Comparison of ENCODE assay signal across 29 cellular contexts in the genomic region with DNA sequence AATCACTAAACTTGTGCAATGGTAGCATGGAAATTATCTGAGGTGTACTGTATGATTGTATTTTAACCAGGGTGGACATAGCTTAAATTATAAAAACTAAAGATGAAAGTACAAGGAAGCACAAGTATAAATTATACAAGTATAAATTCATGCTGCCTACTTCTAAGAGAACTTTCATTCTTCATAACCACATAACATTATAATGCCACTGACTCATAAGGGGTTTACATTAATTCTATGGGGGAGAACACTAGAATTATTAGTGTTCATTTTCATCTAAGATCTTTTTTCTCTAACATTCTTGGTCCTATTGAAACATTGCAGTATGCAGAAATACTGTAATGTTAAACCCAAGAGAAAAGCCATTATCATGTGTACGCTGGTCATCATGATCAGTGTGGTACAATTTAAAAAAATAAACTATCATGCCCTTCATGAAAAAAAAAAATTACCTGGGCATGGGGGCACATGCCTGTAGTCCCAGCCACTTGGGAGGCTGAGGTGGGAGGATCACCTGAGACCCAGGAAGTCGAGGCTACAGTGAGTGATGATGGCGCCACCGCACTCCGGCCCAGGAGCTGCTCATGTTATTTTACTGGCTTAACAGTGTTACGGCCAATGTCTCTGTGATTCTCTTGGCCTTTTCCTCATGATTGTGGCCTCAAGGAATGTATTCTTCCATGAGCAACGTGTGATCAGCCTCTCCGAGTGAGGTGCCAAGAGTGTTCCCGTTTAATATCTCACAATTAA.
"Had no signal": no experiment of that assay in that cellular context is flagged by ENCODE, and none has a peak within 500 bp of the region (broad histone marks: within the 10 kb centered on the region; RNA-seq: fewer than 3 reads in every experiment).

No MANE protein-coding gene starts in this region.

- H3K36me3 ChIP-seq: colonic mucosa, heart right ventricle, lower lobe of right lung, prostate gland, spleen, tibial artery had no signal

- H3K4me3 Mint-ChIP-seq: dendritic cell treated with granulocyte-macrophage colony-stimulating factor and Interleukin-4, amounts not matched to agents 40 ng/mL and 50 ng/mL, for 4 days; endodermal cell; naive thymus-derived CD8-positive, alpha-beta T cell; nephron progenitor cell; stimulated activated memory B cell treated with anti-CD40 and anti-IgM and Interleukin-4, amounts not matched to agents 10 μg/mL and 1 μg/mL and 100 μg/mL, for 72 hours; type B pancreatic cell had no signal

- ATAC-seq: esophagus mucosa; heart right ventricle; left colon; left ventricle myocardium superior; lower lobe of right lung; naive thymus-derived CD8-positive, alpha-beta T cell; right cardiac atrium; stimulated activated memory B cell treated with anti-CD40 and anti-IgM and Interleukin-4, amounts not matched to agents 10 μg/mL and 1 μg/mL and 100 μg/mL, for 72 hours; stimulated activated naive CD8-positive, alpha-beta T cell treated with anti-CD3 and anti-CD28 coated beads, Interleukin-15, Interleukin-2, amounts not matched to agents 100 U/mL and 50 U/mL, for 24 hours had no signal

- H3K27me3 Mint-ChIP-seq: dendritic cell treated with granulocyte-macrophage colony-stimulating factor and Interleukin-4, amounts not matched to agents 40 ng/mL and 50 ng/mL, for 4 days; type B pancreatic cell had no signal

- H3K27ac ChIP-seq: colonic mucosa, epithelial cell of prostate, heart right ventricle, lower lobe of right lung, prostate gland, skin epidermis, spleen, testis, tibial artery had no signal

- H3K9me3 Mint-ChIP-seq: dendritic cell treated with granulocyte-macrophage colony-stimulating factor and Interleukin-4, amounts not matched to agents 40 ng/mL and 50 ng/mL, for 4 days; naive thymus-derived CD8-positive, alpha-beta T cell; nephron progenitor cell; stimulated activated memory B cell treated with anti-CD40 and anti-IgM and Interleukin-4, amounts not matched to agents 10 μg/mL and 1 μg/mL and 100 μg/mL, for 72 hours; type B pancreatic cell had no signal

- H3K4me1 ChIP-seq: colonic mucosa, lower lobe of right lung, prostate gland, testis, tibial artery had no signal

- H3K4me3 ChIP-seq: colonic mucosa, heart right ventricle, lower lobe of right lung, prostate gland, skin epidermis, spleen, testis, tibial artery had no signal

- H3K27me3 ChIP-seq: colonic mucosa, heart right ventricle, spleen, testis had no signal

- H3K36me3 Mint-ChIP-seq: naive thymus-derived CD8-positive, alpha-beta T cell; stimulated activated memory B cell treated with anti-CD40 and anti-IgM and Interleukin-4, amounts not matched to agents 10 μg/mL and 1 μg/mL and 100 μg/mL, for 72 hours; type B pancreatic cell had no signal

- DNase-seq: colonic mucosa; effector CD8-positive, alpha-beta T cell; endodermal cell; foreskin melanocyte; glutamatergic neuron; heart right ventricle; hippocampal formation; islet precursor cell; kidney glomerular epithelial cell; left colon; left ventricle myocardium superior; lower lobe of right lung; naive thymus-derived CD8-positive, alpha-beta T cell; nephron progenitor cell; nucleus accumbens; right cardiac atrium; spleen; stimulated activated CD4-positive, alpha-beta T cell treated with anti-CD3 and anti-CD28 coated beads, Interleukin-4, amount 100 ng/mL, for 4 hours; stimulated activated naive CD8-positive, alpha-beta T cell treated with anti-CD3 and anti-CD28 coated beads, Interleukin-15, Interleukin-2, amounts not matched to agents 100 U/mL and 50 U/mL, for 24 hours; substantia nigra; testis; tibial artery had no signal

- H3K27ac Mint-ChIP-seq: dendritic cell treated with granulocyte-macrophage colony-stimulating factor and Interleukin-4, amounts not matched to agents 40 ng/mL and 50 ng/mL, for 4 days; naive thymus-derived CD8-positive, alpha-beta T cell; nephron progenitor cell; stimulated activated memory B cell treated with anti-CD40 and anti-IgM and Interleukin-4, amounts not matched to agents 10 μg/mL and 1 μg/mL and 100 μg/mL, for 72 hours; type B pancreatic cell had no signal

- H3K9me3 ChIP-seq: colonic mucosa, heart right ventricle, lower lobe of right lung, prostate gland, spleen, testis, tibial artery had no signal

- H3K4me1 Mint-ChIP-seq: stimulated activated memory B cell treated with anti-CD40 and anti-IgM and Interleukin-4, amounts not matched to agents 10 μg/mL and 1 μg/mL and 100 μg/mL, for 72 hours had no signal
